ENCODE assay signal across 8 cellular contexts in the genomic region with DNA sequence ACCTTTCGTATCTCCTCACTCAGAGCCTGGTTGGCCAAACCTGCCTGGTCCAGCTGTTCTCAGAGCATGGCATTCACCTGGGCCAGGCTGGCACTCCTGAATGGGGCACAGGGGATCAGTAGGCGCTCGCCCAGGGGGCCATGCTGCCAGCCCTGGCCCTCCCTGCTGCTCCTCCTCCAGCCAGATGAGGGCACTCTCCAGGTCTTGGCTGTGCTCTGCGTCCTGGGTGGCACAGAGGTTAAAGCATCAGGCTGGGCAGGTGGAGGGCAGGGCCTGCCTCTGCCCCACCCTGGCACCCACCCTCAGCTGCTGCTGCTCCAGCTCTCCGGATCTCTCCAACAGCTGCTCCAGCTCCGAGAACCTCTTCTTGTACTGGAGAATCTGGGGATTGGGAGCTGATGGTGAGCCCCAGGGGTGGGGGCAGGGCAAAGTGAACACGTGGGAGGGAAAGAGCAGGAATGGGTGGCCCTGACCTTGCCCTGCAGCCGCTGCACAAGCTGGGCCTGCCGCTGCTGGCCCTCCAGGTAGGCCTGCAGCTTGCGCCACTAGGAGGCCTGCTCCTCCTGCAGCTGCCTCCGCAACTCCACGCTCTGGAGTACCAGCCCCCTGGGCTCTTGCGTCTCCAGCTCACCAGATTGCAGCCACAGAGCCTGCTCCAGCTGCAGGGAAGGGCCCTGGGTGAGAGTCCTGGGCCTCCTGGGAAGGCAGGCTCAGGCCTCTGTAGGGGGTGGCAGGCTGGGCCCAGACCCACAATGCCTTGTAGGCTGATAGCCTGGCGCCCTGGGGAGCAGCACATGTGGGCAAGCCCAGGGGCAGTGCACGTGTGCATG. TPM values are rescaled to one million over a fixed set of nuclear protein-coding genes. Genes with fewer than 3 reads are reported as not detected.
DNase-seq lines count a peak whose midpoint lies in the region; ATAC-seq and TF ChIP-seq lines count a peak whose summit lies in the region.
"Not testable (repeated sequence)": the region's sequence is repeated elsewhere in the genome, so short reads cannot be mapped to it uniquely, and the experiment has no call there.

No MANE protein-coding gene starts in this region.

- not testable (repeated sequence) for TF ChIP-seq EP300 in upper lobe of left lung (IDR thresholded peaks at IDR 0.05)

- not testable (repeated sequence) for H3K27ac Mint-ChIP-seq in activated CD4-positive, alpha-beta T cell treated with anti-CD3 and anti-CD28 coated beads for 36 hours; activated naive CD8-positive, alpha-beta T cell treated with anti-CD3 and anti-CD28 coated beads, Interleukin-2, amount 50 U/mL, for 24 hours

- H3K9me3 ChIP-seq in DND-41 (ENCODE audit: insufficient read depth, low read length, severe bottlenecking); PC-3 (ENCODE audit: low read length); right lobe of liver; neuronal stem cell (replicated peaks in 1 of 2; ENCODE audit: control insufficient read depth in 2 of 2, insufficient read depth in 1 of 2, low read depth in 1 of 2, low read length in 2 of 2); upper lobe of left lung: not testable (repeated sequence)

- H4K91ac ChIP-seq in neuronal stem cell (ENCODE audit: low read depth, low read length, poor library complexity), result not testable (repeated sequence)

- not testable (repeated sequence) for H3K4me1 Mint-ChIP-seq in activated CD4-positive, alpha-beta T cell treated with anti-CD3 and anti-CD28 coated beads for 36 hours; activated naive CD8-positive, alpha-beta T cell treated with anti-CD3 and anti-CD28 coated beads, Interleukin-2, amount 50 U/mL, for 24 hours

- not testable (repeated sequence) for H3K79me1 ChIP-seq in neuronal stem cell (ENCODE audit: low read depth, low read length)

- not testable (repeated sequence) for H3K4me2 ChIP-seq in DND-41 (ENCODE audit: insufficient read depth, low read length); PC-3 (ENCODE audit: low read length); neuronal stem cell (ENCODE audit: insufficient read depth, low read length, poor library complexity, severe bottlenecking)

- intact Hi-C loops in PC-3 (cut with micrococcal nuclease); activated CD4-positive, alpha-beta T cell treated with anti-CD3 and anti-CD28 coated beads for 36 hours (cut with DNase I, micrococcal nuclease); right lobe of liver (cut with DNase I): not testable (repeated sequence)

- no CpG with 5 or more reads among the region's 15 CpGs for WGBS in right lobe of liver (ENCODE audit: insufficient coverage, low coverage, low lambda C conversion rate, missing lambda C conversion rate)
- no CpG with 5 or more reads among the region's 15 CpGs for WGBS in neuronal stem cell (ENCODE audit: extremely low coverage in 2 of 2, insufficient read length in 2 of 2, insufficient replicate concordance in 1 of 2), 2 donors
- no CpG with 5 or more reads among the region's 15 CpGs for WGBS in upper lobe of left lung, 2 donors

- not testable (repeated sequence) for BruUV-seq in PC-3 (replicated peaks; lab: Mats Ljungman, UMichigan)

- TF ChIP-seq CTCF in DND-41 (IDR thresholded peaks at IDR 0.05; ENCODE audit: borderline replicate concordance, extremely low read depth, low read length, poor library complexity, severe bottlenecking); PC-3 (conservative IDR thresholded peaks at IDR 0.05; ENCODE audit: low read depth, low read length); foreskin keratinocyte (conservative IDR thresholded peaks at IDR 0.05); right lobe of liver (IDR thresholded peaks at IDR 0.05); upper lobe of left lung (IDR thresholded peaks at IDR 0.05): not testable (repeated sequence)

- not testable (repeated sequence) for H3K36me3 Mint-ChIP-seq in activated CD4-positive, alpha-beta T cell treated with anti-CD3 and anti-CD28 coated beads for 36 hours (ENCODE audit: low read depth); activated naive CD8-positive, alpha-beta T cell treated with anti-CD3 and anti-CD28 coated beads, Interleukin-2, amount 50 U/mL, for 24 hours (ENCODE audit: low read depth)

- not testable (repeated sequence) for TF ChIP-seq POLR2A in right lobe of liver (IDR thresholded peaks at IDR 0.05); upper lobe of left lung (IDR thresholded peaks at IDR 0.05)

- not testable (repeated sequence) for H3K4me3 Mint-ChIP-seq in activated CD4-positive, alpha-beta T cell treated with anti-CD3 and anti-CD28 coated beads for 36 hours; activated naive CD8-positive, alpha-beta T cell treated with anti-CD3 and anti-CD28 coated beads, Interleukin-2, amount 50 U/mL, for 24 hours

- POLR2A ChIA-PET in PC-3 (lab: Charles Lee; ENCODE audit: unreplicated experiment); activated CD4-positive, alpha-beta T cell treated with anti-CD3 and anti-CD28 coated beads for 36 hours (lab: Charles Lee): not testable (repeated sequence)

- not testable (repeated sequence) for H3K27me3 ChIP-seq in DND-41 (ENCODE audit: insufficient read depth, low read length, poor library complexity); PC-3 (ENCODE audit: low read length); foreskin keratinocyte; right lobe of liver; neuronal stem cell (ENCODE audit: control insufficient read depth in 3 of 3, insufficient read depth in 3 of 3, low read depth in 1 of 3, low read length in 3 of 3); upper lobe of left lung

- H4K20me1 ChIP-seq in DND-41 (ENCODE audit: insufficient read depth, low read length); PC-3 (ENCODE audit: low read length): not testable (repeated sequence)

- H3K4me1 ChIP-seq in DND-41 (ENCODE audit: insufficient read depth, low read length); PC-3 (ENCODE audit: insufficient read depth, low read length); foreskin keratinocyte; right lobe of liver; neuronal stem cell (ENCODE audit: control insufficient read depth in 2 of 2, insufficient read depth in 1 of 2, low read depth in 1 of 2, low read length in 2 of 2); upper lobe of left lung: not testable (repeated sequence)

- not testable (repeated sequence) for H3K79me2 ChIP-seq in DND-41 (ENCODE audit: insufficient read depth, low read length); PC-3 (ENCODE audit: low read length)

- not testable (repeated sequence) for H3K23ac ChIP-seq in neuronal stem cell (ENCODE audit: low read depth, low read length, poor library complexity)

- not testable (repeated sequence) for H3F3A ChIP-seq in PC-3 (ENCODE audit: low read length, unreplicated experiment)

- not testable (repeated sequence) for H3K14ac ChIP-seq in neuronal stem cell (ENCODE audit: low read length)

- not testable (repeated sequence) for H2BK5ac ChIP-seq in neuronal stem cell (ENCODE audit: low read length)

- not testable (repeated sequence) for H3K27me3 Mint-ChIP-seq in activated CD4-positive, alpha-beta T cell treated with anti-CD3 and anti-CD28 coated beads for 36 hours; activated naive CD8-positive, alpha-beta T cell treated with anti-CD3 and anti-CD28 coated beads, Interleukin-2, amount 50 U/mL, for 24 hours

- not testable (repeated sequence) for H3K9me2 ChIP-seq in PC-3 (replicated peaks; ENCODE audit: low read length)

- H2BK120ac ChIP-seq in neuronal stem cell (ENCODE audit: low read depth, low read length), result not testable (repeated sequence)

- peak overlapping the region; percentile 85 for H3K18ac ChIP-seq in neuronal stem cell (ENCODE audit: low read length)

- H3K9me3 Mint-ChIP-seq in activated CD4-positive, alpha-beta T cell treated with anti-CD3 and anti-CD28 coated beads for 36 hours (ENCODE audit: low read depth); activated naive CD8-positive, alpha-beta T cell treated with anti-CD3 and anti-CD28 coated beads, Interleukin-2, amount 50 U/mL, for 24 hours: not testable (repeated sequence)

- ATAC-seq in DND-41 (ENCODE audit: insufficient read depth, low read depth) (peak; percentile 68), PC-3 (peak; percentile 52; the same call in 1 of the 2 replicates), foreskin keratinocyte (peak; percentile 61), right lobe of liver (peak; percentile 79 to 87 (median 84)), upper lobe of left lung (ENCODE audit: low FRiP score in 2 of 2) (peak; percentile 39 to 71)
- peak; percentile 74 for ATAC-seq in activated CD4-positive, alpha-beta T cell treated with anti-CD3 and anti-CD28 coated beads for 36 hours
- peak; percentile 80 for ATAC-seq in activated naive CD8-positive, alpha-beta T cell treated with anti-CD3 and anti-CD28 coated beads, Interleukin-2, amount 50 U/mL, for 24 hours

- not testable (repeated sequence) for H3K27ac ChIP-seq in DND-41 (ENCODE audit: low read length); PC-3 (ENCODE audit: low read length); foreskin keratinocyte; right lobe of liver; neuronal stem cell (replicated peaks; ENCODE audit: low read length); upper lobe of left lung

- H2AFZ ChIP-seq in DND-41 (ENCODE audit: low read depth, low read length); PC-3 (ENCODE audit: low read length); neuronal stem cell (ENCODE audit: low read length): not testable (repeated sequence)

- H2BK15ac ChIP-seq in neuronal stem cell (ENCODE audit: low read length), result not testable (repeated sequence)

- not testable (repeated sequence) for H2BK12ac ChIP-seq in neuronal stem cell (ENCODE audit: low read length)

- not testable (repeated sequence) for H4K8ac ChIP-seq in neuronal stem cell (ENCODE audit: low read depth, low read length)

- CTCF ChIA-PET in PC-3 (lab: Charles Lee); activated CD4-positive, alpha-beta T cell treated with anti-CD3 and anti-CD28 coated beads for 36 hours (lab: Charles Lee): not testable (repeated sequence)

- H2AK5ac ChIP-seq in neuronal stem cell (ENCODE audit: low read depth, low read length), result not testable (repeated sequence)

- DNase-seq in DND-41; PC-3; activated CD4-positive, alpha-beta T cell treated with anti-CD3 and anti-CD28 coated beads for 36 hours; activated naive CD8-positive, alpha-beta T cell treated with anti-CD3 and anti-CD28 coated beads, Interleukin-2, amount 50 U/mL, for 24 hours; foreskin keratinocyte; right lobe of liver; neuronal stem cell (ENCODE audit: low spot score); upper lobe of left lung: not testable (repeated sequence)

- not testable (repeated sequence) for H3K36me3 ChIP-seq in DND-41 (ENCODE audit: insufficient read depth, low read length); PC-3 (ENCODE audit: low read depth, low read length); right lobe of liver; neuronal stem cell (replicated peaks in 1 of 2; ENCODE audit: control insufficient read depth in 2 of 2, insufficient read depth in 2 of 2, low read length in 2 of 2); upper lobe of left lung

- H3K4me3 ChIP-seq in DND-41 (ENCODE audit: low read depth in 1 of 2, low read length in 2 of 2); PC-3 (ENCODE audit: low read length); right lobe of liver; neuronal stem cell (ENCODE audit: low read length in 2 of 2); upper lobe of left lung: not testable (repeated sequence)

- H3K9ac ChIP-seq in DND-41 (ENCODE audit: low read depth, low read length); PC-3 (ENCODE audit: low read length); neuronal stem cell (ENCODE audit: low read depth, low read length, poor library complexity): not testable (repeated sequence)

- not testable (repeated sequence) for H3K4ac ChIP-seq in neuronal stem cell (ENCODE audit: low read length)

RNA-seq across cellular contexts. Expression of a gene that starts 10.0 kb away (rescaled TPM):
- total RNA-seq in PC-3 (2014; rRNA removed) (under 0.01 TPM in 2 replicates), foreskin keratinocyte (2,556 and 4,441 TPM in 2 replicates), right lobe of liver (1,000 to 10,000 TPM in 3 of 6 experiments, 100 to 1,000 TPM in 1, under 1 TPM in 2; under 0.01 to 3,377 (median 977) TPM), upper lobe of left lung (over 10,000 TPM in 1 of 6 donors, 1,000 to 10,000 TPM in 2, under 1 TPM in 3; under 0.01 to 14,413 (median 1,360) TPM)
- total RNA-seq in activated CD4-positive, alpha-beta T cell treated with anti-CD3 and anti-CD28 coated beads for 36 hours, result 1,000 to 10,000 TPM; 1,573 to 2,291 TPM
- polyA plus RNA-seq in foreskin keratinocyte, result not detected in 2 replicates
- 14.3 TPM for polyA plus RNA-seq in neuronal stem cell (2013, experiment 1 of 2)
- polyA plus RNA-seq in neuronal stem cell (2013, experiment 2 of 2), result 15.9 TPM

RNA-seq across cellular contexts. Expression of a gene that starts 43.4 kb away (rescaled TPM):
- total RNA-seq in PC-3 (2014; rRNA removed) (57.2 and 76.7 TPM in 2 replicates), foreskin keratinocyte (19.1 and 25.5 TPM in 2 replicates), right lobe of liver (10 to 100 TPM; 22.7 to 30.7 (median 24.1) TPM), upper lobe of left lung (10 to 100 TPM; 31.6 to 81.7 (median 34.3) TPM)
- 1 to 10 TPM; 5.8 to 6.2 TPM for total RNA-seq in activated CD4-positive, alpha-beta T cell treated with anti-CD3 and anti-CD28 coated beads for 36 hours
- 3.9 and 4.2 TPM in 2 replicates for polyA plus RNA-seq in foreskin keratinocyte
- 19.8 TPM for polyA plus RNA-seq in neuronal stem cell (2013, experiment 1 of 2)
- 20.3 TPM for polyA plus RNA-seq in neuronal stem cell (2013, experiment 2 of 2)
